In the genomic region with DNA sequence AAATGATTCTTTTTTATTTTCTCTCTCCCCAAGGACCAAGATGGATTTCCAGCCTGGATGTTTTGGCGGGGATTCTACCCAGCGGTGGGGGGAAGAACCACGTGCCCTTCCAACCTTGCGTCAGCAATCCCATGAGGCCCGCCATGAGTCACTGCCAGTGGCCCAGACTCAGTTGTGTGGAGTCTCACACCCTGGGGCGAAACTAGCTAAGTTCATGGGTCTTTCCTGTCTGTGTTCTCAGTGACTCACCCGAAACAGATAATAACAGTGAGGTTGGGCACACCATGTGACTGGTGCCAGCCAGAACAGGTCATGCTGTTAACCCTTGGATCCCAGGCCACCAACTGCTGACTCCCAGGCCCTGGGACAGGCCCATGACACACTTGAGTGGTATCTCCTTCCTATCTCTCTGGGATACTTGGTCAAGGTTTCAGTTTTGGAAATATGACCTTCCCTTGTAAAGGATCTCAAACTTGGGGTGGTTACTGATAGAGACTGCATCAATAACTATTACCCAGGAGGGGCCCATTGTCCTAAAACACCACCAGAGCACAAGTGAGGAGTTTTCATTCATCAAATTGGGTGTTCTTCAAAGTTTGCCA, we compare ENCODE assay signal across 1 cellular context.
TF ChIP-seq lines count a peak whose summit lies in the region.

No MANE protein-coding gene starts in this region.

TF ChIP-seq in K562, 482 proteins besides CTCF, POLR2A, EP300 and RAD21 (continued from another document and continues in another):
- TF ChIP-seq, protein P1, sequence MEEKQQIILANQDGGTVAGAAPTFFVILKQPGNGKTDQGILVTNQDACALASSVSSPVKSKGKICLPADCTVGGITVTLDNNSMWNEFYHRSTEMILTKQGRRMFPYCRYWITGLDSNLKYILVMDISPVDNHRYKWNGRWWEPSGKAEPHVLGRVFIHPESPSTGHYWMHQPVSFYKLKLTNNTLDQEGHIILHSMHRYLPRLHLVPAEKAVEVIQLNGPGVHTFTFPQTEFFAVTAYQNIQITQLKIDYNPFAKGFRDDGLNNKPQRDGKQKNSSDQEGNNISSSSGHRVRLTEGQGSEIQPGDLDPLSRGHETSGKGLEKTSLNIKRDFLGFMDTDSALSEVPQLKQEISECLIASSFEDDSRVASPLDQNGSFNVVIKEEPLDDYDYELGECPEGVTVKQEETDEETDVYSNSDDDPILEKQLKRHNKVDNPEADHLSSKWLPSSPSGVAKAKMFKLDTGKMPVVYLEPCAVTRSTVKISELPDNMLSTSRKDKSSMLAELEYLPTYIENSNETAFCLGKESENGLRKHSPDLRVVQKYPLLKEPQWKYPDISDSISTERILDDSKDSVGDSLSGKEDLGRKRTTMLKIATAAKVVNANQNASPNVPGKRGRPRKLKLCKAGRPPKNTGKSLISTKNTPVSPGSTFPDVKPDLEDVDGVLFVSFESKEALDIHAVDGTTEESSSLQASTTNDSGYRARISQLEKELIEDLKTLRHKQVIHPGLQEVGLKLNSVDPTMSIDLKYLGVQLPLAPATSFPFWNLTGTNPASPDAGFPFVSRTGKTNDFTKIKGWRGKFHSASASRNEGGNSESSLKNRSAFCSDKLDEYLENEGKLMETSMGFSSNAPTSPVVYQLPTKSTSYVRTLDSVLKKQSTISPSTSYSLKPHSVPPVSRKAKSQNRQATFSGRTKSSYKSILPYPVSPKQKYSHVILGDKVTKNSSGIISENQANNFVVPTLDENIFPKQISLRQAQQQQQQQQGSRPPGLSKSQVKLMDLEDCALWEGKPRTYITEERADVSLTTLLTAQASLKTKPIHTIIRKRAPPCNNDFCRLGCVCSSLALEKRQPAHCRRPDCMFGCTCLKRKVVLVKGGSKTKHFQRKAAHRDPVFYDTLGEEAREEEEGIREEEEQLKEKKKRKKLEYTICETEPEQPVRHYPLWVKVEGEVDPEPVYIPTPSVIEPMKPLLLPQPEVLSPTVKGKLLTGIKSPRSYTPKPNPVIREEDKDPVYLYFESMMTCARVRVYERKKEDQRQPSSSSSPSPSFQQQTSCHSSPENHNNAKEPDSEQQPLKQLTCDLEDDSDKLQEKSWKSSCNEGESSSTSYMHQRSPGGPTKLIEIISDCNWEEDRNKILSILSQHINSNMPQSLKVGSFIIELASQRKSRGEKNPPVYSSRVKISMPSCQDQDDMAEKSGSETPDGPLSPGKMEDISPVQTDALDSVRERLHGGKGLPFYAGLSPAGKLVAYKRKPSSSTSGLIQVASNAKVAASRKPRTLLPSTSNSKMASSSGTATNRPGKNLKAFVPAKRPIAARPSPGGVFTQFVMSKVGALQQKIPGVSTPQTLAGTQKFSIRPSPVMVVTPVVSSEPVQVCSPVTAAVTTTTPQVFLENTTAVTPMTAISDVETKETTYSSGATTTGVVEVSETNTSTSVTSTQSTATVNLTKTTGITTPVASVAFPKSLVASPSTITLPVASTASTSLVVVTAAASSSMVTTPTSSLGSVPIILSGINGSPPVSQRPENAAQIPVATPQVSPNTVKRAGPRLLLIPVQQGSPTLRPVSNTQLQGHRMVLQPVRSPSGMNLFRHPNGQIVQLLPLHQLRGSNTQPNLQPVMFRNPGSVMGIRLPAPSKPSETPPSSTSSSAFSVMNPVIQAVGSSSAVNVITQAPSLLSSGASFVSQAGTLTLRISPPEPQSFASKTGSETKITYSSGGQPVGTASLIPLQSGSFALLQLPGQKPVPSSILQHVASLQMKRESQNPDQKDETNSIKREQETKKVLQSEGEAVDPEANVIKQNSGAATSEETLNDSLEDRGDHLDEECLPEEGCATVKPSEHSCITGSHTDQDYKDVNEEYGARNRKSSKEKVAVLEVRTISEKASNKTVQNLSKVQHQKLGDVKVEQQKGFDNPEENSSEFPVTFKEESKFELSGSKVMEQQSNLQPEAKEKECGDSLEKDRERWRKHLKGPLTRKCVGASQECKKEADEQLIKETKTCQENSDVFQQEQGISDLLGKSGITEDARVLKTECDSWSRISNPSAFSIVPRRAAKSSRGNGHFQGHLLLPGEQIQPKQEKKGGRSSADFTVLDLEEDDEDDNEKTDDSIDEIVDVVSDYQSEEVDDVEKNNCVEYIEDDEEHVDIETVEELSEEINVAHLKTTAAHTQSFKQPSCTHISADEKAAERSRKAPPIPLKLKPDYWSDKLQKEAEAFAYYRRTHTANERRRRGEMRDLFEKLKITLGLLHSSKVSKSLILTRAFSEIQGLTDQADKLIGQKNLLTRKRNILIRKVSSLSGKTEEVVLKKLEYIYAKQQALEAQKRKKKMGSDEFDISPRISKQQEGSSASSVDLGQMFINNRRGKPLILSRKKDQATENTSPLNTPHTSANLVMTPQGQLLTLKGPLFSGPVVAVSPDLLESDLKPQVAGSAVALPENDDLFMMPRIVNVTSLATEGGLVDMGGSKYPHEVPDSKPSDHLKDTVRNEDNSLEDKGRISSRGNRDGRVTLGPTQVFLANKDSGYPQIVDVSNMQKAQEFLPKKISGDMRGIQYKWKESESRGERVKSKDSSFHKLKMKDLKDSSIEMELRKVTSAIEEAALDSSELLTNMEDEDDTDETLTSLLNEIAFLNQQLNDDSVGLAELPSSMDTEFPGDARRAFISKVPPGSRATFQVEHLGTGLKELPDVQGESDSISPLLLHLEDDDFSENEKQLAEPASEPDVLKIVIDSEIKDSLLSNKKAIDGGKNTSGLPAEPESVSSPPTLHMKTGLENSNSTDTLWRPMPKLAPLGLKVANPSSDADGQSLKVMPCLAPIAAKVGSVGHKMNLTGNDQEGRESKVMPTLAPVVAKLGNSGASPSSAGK (IDR thresholded peaks at IDR 0.05), result peak; percentile 63
- TF ChIP-seq NR2C2 (CRISPR knock-in tag; IDR thresholded peaks at IDR 0.05), result no peak
- peak; percentile 41; the same call in 1 of the 2 replicates for TF ChIP-seq NR2C2 (tag; IDR thresholded peaks at IDR 0.05)
- TF ChIP-seq, protein P2, sequence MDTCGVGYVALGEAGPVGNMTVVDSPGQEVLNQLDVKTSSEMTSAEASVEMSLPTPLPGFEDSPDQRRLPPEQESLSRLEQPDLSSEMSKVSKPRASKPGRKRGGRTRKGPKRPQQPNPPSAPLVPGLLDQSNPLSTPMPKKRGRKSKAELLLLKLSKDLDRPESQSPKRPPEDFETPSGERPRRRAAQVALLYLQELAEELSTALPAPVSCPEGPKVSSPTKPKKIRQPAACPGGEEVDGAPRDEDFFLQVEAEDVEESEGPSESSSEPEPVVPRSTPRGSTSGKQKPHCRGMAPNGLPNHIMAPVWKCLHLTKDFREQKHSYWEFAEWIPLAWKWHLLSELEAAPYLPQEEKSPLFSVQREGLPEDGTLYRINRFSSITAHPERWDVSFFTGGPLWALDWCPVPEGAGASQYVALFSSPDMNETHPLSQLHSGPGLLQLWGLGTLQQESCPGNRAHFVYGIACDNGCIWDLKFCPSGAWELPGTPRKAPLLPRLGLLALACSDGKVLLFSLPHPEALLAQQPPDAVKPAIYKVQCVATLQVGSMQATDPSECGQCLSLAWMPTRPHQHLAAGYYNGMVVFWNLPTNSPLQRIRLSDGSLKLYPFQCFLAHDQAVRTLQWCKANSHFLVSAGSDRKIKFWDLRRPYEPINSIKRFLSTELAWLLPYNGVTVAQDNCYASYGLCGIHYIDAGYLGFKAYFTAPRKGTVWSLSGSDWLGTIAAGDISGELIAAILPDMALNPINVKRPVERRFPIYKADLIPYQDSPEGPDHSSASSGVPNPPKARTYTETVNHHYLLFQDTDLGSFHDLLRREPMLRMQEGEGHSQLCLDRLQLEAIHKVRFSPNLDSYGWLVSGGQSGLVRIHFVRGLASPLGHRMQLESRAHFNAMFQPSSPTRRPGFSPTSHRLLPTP (IDR thresholded peaks at IDR 0.05; ENCODE audit: borderline replicate concordance, extremely low read depth, insufficient read length), result no peak
- no peak for TF ChIP-seq WHSC1 (IDR thresholded peaks at IDR 0.05; ENCODE audit: low read length)
- no peak for TF ChIP-seq POLR2B (IDR thresholded peaks at IDR 0.05; ENCODE audit: low read depth, partially characterized antibody)
- TF ChIP-seq, protein P3, sequence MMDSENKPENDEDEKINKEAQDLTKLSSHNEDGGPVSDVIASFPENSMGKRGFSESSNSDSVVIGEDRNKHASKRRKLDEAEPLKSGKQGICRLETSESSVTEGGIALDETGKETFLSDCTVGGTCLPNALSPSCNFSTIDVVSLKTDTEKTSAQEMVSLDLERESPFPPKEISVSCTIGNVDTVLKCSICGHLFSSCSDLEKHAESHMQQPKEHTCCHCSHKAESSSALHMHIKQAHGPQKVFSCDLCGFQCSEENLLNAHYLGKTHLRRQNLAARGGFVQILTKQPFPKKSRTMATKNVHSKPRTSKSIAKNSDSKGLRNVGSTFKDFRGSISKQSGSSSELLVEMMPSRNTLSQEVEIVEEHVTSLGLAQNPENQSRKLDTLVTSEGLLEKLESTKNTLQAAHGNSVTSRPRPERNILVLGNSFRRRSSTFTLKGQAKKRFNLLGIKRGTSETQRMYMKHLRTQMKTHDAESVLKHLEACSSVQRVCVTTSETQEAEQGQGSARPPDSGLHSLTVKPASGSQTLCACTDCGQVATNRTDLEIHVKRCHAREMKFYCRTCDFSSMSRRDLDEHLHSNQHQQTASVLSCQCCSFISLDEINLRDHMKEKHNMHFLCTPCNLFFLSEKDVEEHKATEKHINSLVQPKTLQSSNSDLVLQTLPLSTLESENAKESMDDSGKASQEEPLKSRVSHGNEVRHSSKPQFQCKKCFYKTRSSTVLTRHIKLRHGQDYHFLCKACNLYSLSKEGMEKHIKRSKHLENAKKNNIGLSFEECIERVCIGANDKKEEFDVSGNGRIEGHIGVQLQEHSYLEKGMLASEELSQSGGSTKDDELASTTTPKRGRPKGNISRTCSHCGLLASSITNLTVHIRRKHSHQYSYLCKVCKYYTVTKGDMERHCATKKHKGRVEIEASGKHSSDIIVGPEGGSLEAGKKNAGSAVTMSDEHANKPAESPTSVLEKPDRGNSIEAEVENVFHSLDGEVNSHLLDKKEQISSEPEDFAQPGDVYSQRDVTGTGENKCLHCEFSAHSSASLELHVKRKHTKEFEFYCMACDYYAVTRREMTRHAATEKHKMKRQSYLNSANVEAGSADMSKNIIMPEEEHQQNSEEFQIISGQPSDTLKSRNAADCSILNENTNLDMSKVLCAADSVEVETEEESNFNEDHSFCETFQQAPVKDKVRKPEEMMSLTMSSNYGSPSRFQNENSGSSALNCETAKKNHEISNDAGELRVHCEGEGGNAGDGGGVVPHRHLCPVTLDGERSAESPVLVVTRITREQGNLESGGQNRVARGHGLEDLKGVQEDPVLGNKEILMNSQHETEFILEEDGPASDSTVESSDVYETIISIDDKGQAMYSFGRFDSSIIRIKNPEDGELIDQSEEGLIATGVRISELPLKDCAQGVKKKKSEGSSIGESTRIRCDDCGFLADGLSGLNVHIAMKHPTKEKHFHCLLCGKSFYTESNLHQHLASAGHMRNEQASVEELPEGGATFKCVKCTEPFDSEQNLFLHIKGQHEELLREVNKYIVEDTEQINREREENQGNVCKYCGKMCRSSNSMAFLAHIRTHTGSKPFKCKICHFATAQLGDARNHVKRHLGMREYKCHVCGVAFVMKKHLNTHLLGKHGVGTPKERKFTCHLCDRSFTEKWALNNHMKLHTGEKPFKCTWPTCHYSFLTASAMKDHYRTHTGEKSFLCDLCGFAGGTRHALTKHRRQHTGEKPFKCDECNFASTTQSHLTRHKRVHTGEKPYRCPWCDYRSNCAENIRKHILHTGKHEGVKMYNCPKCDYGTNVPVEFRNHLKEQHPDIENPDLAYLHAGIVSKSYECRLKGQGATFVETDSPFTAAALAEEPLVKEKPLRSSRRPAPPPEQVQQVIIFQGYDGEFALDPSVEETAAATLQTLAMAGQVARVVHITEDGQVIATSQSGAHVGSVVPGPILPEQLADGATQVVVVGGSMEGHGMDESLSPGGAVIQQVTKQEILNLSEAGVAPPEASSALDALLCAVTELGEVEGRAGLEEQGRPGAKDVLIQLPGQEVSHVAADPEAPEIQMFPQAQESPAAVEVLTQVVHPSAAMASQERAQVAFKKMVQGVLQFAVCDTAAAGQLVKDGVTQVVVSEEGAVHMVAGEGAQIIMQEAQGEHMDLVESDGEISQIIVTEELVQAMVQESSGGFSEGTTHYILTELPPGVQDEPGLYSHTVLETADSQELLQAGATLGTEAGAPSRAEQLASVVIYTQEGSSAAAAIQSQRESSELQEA (IDR thresholded peaks at IDR 0.05; ENCODE audit: low read depth), result no peak
- TF ChIP-seq CHD2 (IDR thresholded peaks at IDR 0.05; ENCODE audit: low read depth, low read length), result no peak
- TF ChIP-seq, protein P4, sequence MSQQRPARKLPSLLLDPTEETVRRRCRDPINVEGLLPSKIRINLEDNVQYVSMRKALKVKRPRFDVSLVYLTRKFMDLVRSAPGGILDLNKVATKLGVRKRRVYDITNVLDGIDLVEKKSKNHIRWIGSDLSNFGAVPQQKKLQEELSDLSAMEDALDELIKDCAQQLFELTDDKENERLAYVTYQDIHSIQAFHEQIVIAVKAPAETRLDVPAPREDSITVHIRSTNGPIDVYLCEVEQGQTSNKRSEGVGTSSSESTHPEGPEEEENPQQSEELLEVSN (IDR thresholded peaks at IDR 0.05; ENCODE audit: borderline replicate concordance in 1 of 2, extremely low read depth in 1 of 2, insufficient read depth in 1 of 2, insufficient read length in 1 of 2, low read depth in 1 of 2, low read length in 1 of 2, poor library complexity in 1 of 2, severe bottlenecking in 1 of 2), result peak in 1 of 2 experiments; percentile 58
- peak; percentile 71; the same call in 1 of the 2 replicates for TF ChIP-seq ZNF175 (CRISPR knock-in tag; IDR thresholded peaks at IDR 0.05; ENCODE audit: low read depth)
- TF ChIP-seq, protein P5, sequence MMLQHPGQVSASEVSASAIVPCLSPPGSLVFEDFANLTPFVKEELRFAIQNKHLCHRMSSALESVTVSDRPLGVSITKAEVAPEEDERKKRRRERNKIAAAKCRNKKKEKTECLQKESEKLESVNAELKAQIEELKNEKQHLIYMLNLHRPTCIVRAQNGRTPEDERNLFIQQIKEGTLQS (IDR thresholded peaks at IDR 0.05), result peak; percentile 63
- TF ChIP-seq, protein P5 (CRISPR knock-in tag; conservative IDR thresholded peaks at IDR 0.05), result no peak
- TF ChIP-seq, protein P6, sequence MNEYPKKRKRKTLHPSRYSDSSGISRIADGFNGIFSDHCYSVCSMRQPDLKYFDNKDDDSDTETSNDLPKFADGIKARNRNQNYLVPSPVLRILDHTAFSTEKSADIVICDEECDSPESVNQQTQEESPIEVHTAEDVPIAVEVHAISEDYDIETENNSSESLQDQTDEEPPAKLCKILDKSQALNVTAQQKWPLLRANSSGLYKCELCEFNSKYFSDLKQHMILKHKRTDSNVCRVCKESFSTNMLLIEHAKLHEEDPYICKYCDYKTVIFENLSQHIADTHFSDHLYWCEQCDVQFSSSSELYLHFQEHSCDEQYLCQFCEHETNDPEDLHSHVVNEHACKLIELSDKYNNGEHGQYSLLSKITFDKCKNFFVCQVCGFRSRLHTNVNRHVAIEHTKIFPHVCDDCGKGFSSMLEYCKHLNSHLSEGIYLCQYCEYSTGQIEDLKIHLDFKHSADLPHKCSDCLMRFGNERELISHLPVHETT (CRISPR knock-in tag; conservative IDR thresholded peaks at IDR 0.05 in 1 of 2, IDR thresholded peaks at IDR 0.05 in 1 of 2), result 0 out of 4 replicates have a peak, but pooled peaks of 1 of the 2 experiments have one; percentile 27
- peak; percentile 20; the same call in 1 of the 2 replicates for TF ChIP-seq DMBX1 (CRISPR knock-in tag; IDR thresholded peaks at IDR 0.05; ENCODE audit: borderline replicate concordance)
- TF ChIP-seq, protein P7, sequence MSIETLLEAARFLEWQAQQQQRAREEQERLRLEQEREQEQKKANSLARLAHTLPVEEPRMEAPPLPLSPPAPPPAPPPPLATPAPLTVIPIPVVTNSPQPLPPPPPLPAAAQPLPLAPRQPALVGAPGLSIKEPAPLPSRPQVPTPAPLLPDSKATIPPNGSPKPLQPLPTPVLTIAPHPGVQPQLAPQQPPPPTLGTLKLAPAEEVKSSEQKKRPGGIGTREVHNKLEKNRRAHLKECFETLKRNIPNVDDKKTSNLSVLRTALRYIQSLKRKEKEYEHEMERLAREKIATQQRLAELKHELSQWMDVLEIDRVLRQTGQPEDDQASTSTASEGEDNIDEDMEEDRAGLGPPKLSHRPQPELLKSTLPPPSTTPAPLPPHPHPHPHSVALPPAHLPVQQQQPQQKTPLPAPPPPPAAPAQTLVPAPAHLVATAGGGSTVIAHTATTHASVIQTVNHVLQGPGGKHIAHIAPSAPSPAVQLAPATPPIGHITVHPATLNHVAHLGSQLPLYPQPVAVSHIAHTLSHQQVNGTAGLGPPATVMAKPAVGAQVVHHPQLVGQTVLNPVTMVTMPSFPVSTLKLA (conservative IDR thresholded peaks at IDR 0.05), result no peak
